8 cellular contexts compared by ENCODE assay signal in the genomic region with DNA sequence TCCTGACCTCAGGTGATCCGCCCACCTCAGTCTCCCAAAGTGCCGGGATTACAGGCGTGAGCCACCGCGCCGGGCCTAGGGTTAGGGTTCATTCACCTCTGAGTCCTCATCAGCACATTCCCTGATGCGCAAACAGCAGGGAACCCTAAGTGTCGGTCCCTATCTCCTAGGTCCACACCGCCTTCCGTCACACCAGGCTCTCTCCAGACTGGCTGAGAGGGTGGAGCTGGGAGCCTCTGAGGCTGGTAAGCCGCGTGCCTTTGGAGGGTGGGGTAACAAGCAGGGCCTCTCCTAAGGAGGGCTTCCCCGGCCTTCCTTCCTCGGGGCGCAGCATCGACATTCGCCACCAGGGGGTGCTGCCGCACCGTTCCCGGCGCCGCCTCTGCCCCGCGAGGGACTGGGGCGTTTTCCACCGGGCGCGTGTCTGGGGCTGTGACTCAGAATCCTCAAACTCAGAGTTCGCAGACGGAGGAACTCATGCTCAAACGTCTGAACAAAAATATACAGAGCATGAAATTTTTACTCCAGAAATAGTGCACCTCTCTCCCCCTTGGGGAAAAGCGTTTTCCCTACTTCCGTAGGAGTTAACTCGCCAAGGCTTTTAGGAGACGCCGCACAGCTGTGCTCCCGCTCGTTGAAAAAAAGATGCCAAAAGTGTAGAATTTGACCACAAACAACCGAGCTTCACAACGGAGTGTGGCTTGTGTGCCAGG.
DNase-seq lines count a peak whose midpoint lies in the region; ATAC-seq, FAIRE-seq and TF ChIP-seq lines count a peak whose summit lies in the region.

No MANE protein-coding gene starts in this region.

- no peaks in the 10 kb centered on the region for H3K9me3 Mint-ChIP-seq in central memory CD8-positive, alpha-beta T cell

- peak overlapping the region; percentile 90 for H2AFZ ChIP-seq in keratinocyte (ENCODE audit: control insufficient read depth, low read length)

- H3K9ac ChIP-seq in keratinocyte (ENCODE audit: control insufficient read depth, extremely low read depth, insufficient read depth, low read length) = peak overlapping the region; percentile 63

- peak overlapping the region in 2 of 3 experiments; percentile 18 to 19 for H3K4me3 ChIP-seq in keratinocyte (ENCODE audit: control insufficient read depth in 2 of 3, extremely low read depth in 1 of 3, insufficient read depth in 2 of 3, low read depth in 1 of 3, low read length in 3 of 3)

- no peak overlapping the region for H3K27ac Mint-ChIP-seq in central memory CD8-positive, alpha-beta T cell (ENCODE audit: low read depth)

- H3K9me3 ChIP-seq in keratinocyte (ENCODE audit: control insufficient read depth, low read depth, low read length) = no peaks in the 10 kb centered on the region

- dilution Hi-C loops in keratinocyte (cut with MboI; ENCODE audit: extremely low pct_ligation_motif_present, low sequenced_read_pairs) = no loop called here

- no peaks in the 10 kb centered on the region for H3K36me3 Mint-ChIP-seq in central memory CD8-positive, alpha-beta T cell (ENCODE audit: insufficient read depth)

- H4K20me1 ChIP-seq in keratinocyte (ENCODE audit: control insufficient read depth, extremely low read depth, insufficient read depth, low read length) = no peaks in the 10 kb centered on the region

- H3K36me3 ChIP-seq in keratinocyte (ENCODE audit: control insufficient read depth in 2 of 2, extremely low read depth in 1 of 2, insufficient read depth in 2 of 2, low read length in 2 of 2) = no peaks in the 10 kb centered on the region

- H3K4me3 Mint-ChIP-seq in central memory CD8-positive, alpha-beta T cell = no peak overlapping the region

- H3K9me1 ChIP-seq in keratinocyte (ENCODE audit: control insufficient read depth, extremely low read depth, insufficient read depth, low read length) = no peaks in the 10 kb centered on the region

- DNase-seq in NCI-H1417 (lab: John Stamatoyannopoulos, UW) = peak; percentile 66 to 80 (median 79)
- DNase-seq in NCI-H1417 treated with DMSO at 0.1 percent for 48 hours (lab: John Stamatoyannopoulos, UW) = no peak
- peak; percentile 20 for DNase-seq in NCI-H2196 treated with DMSO at 0.1 percent for 48 hours (lab: John Stamatoyannopoulos, UW; ENCODE audit: unreplicated experiment)
- peak; percentile 49 for DNase-seq in activated CD4-positive, CD25-positive, alpha-beta regulatory T cell treated with anti-CD3 and anti-CD28 coated beads, Interleukin-2, amount 50 U/mL, for 16 hours (ENCODE audit: low read depth, low spot score)
- DNase-seq in central memory CD8-positive, alpha-beta T cell (ENCODE audit: low spot score in 2 of 2) = peak; percentile 69 to 75
- peak; percentile 71 for DNase-seq in keratinocyte (ENCODE audit: low read depth, low spot score)
- DNase-seq in stimulated activated CD4-positive, alpha-beta T cell treated with anti-CD3 and anti-CD28 coated beads, Interleukin-12 subunit alpha, Interleukin-12 subunit beta, amount 100 ng/mL, for 48 hours (ENCODE audit: low read depth in 2 of 3, low spot score in 1 of 3) = peak; percentile 74 to 90 (median 75)

- FAIRE-seq in keratinocyte (lab: Jason Lieb, UNC) = peak; percentile 66

- peak; percentile 91 to 98 (median 97) for TF ChIP-seq CTCF in keratinocyte (optimal IDR thresholded peaks at IDR 0.05 in 1 of 3, IDR thresholded peaks at IDR 0.05 in 1 of 3, conservative IDR thresholded peaks at IDR 0.05 in 1 of 3; ENCODE audit: extremely low read depth in 1 of 3, insufficient read depth in 2 of 3, low read length in 3 of 3)

- ATAC-seq in HG02798 (IDR thresholded peaks at IDR 0.05; ENCODE audit: poor library complexity, unreplicated experiment) = peak; percentile 89
- ATAC-seq in central memory CD8-positive, alpha-beta T cell (replicated peaks; ENCODE audit: extremely low read depth, poor library complexity, severe bottlenecking) = peak; percentile 62

- H3K4me2 ChIP-seq in keratinocyte (ENCODE audit: control insufficient read depth, extremely low read depth, insufficient read depth, low read depth, low read length) = peak overlapping the region; percentile 85

- H3K4me1 Mint-ChIP-seq in central memory CD8-positive, alpha-beta T cell = peaks cover 5% of the 10 kb centered on the region

- H3K4me1 ChIP-seq in keratinocyte (ENCODE audit: control insufficient read depth, extremely low read depth, insufficient read depth, low read length) = peaks cover 26% of the 10 kb centered on the region

- peak overlapping the region; percentile 65 for H3K27ac ChIP-seq in keratinocyte (ENCODE audit: control insufficient read depth, insufficient read depth, low read length)

- no peaks in the 10 kb centered on the region for H3K79me2 ChIP-seq in keratinocyte (ENCODE audit: control insufficient read depth, insufficient read depth, low read length)

- H3K27me3 Mint-ChIP-seq in central memory CD8-positive, alpha-beta T cell = peaks cover 33% of the 10 kb centered on the region

- H3K27me3 ChIP-seq in keratinocyte (ENCODE audit: control insufficient read depth, extremely low read depth, insufficient read depth, low read length) = no peaks in the 10 kb centered on the region
